In genomic region chr5:90182726-90183125, GRCh38 we compare ENCODE assay signal across 18 cellular contexts.
DNase-seq lines count a peak whose midpoint lies in the region; ATAC-seq and TF ChIP-seq lines count a peak whose summit lies in the region.
"Had no signal": no experiment of that assay in that cellular context is flagged by ENCODE, and none has a peak within 500 bp of the region (broad histone marks: within the 10 kb centered on the region; RNA-seq: fewer than 3 reads in every experiment).

No MANE protein-coding gene starts in this region.

- no peak for TF ChIP-seq CTCF in foreskin keratinocyte (conservative IDR thresholded peaks at IDR 0.05)

- no peak overlapping the region for H2AFZ ChIP-seq in GM23248

- H3K9me3 ChIP-seq in GM23248 (ENCODE audit: low read depth): no peaks in the 10 kb centered on the region
- H3K9me3 ChIP-seq: A549 had no signal

- H3K4me3 ChIP-seq in GM23248: no peak overlapping the region
- H3K4me3 ChIP-seq: A549, GM12878 had no signal

- in situ Hi-C loops in GM23248 (cut with MboI): no loop called here

- H3K4me2 ChIP-seq in GM23248 (ENCODE audit: unreplicated experiment): no peak overlapping the region
- H3K4me2 ChIP-seq: A549 had no signal

- no peaks in the 10 kb centered on the region for H4K20me1 ChIP-seq in GM23248 (ENCODE audit: insufficient read depth)

- no peaks in the 10 kb centered on the region for H3K79me2 ChIP-seq in GM23248 (ENCODE audit: insufficient read depth)

- H3K27me3 ChIP-seq in GM23248 (replicated peaks; ENCODE audit: insufficient read depth) (no peaks in the 10 kb centered on the region), foreskin keratinocyte (no peaks in the 10 kb centered on the region)

- H3K4me1 ChIP-seq in GM23248 (ENCODE audit: insufficient read depth): no peaks in the 10 kb centered on the region
- H3K4me1 ChIP-seq in foreskin keratinocyte: no peaks in the 10 kb centered on the region
- H3K4me1 ChIP-seq: A549 had no signal

- H3K9me2 ChIP-seq in GM23248 (ENCODE audit: insufficient read depth): no peaks in the 10 kb centered on the region

- H3K9ac ChIP-seq in GM23248: no peak overlapping the region

- DNase-seq in GM23248: peak; percentile 12
- DNase-seq in RPMI7951 (ENCODE audit: low read depth): peak; percentile 5
- peak; percentile 12 to 54 for DNase-seq in foreskin keratinocyte
- peak; percentile 3 for DNase-seq in renal cortical epithelial cell (ENCODE audit: low read depth)
- no peak for DNase-seq in GF-D8 (lab: John Stamatoyannopoulos, UW)
- DNase-seq: DMS79, KG1, MV-4-11, NCI-H1105 treated with DMSO at 0.1 percent for 48 hours, NCI-H2029 treated with DMSO at 0.1 percent for 48 hours, NCI-H524 treated with DMSO at 0.1 percent for 48 hours, OCI-M1, RPMI8226 had no signal

- H3F3A ChIP-seq in GM23248 (ENCODE audit: insufficient read depth): no peaks in the 10 kb centered on the region

- 54 to 63% methylated on average over 1 of the region's 1 CpG for WGBS in GM23248 (ENCODE audit: low coverage in 1 of 2, low lambda C conversion rate in 2 of 2, missing lambda C conversion rate in 2 of 2), 2 experiments

- no peaks in the 10 kb centered on the region for H3K36me3 ChIP-seq in GM23248 (ENCODE audit: low read depth)

- ATAC-seq in foreskin keratinocyte: no peak
- ATAC-seq in GM21786 (IDR thresholded peaks at IDR 0.05; ENCODE audit: unreplicated experiment): no peak
- ATAC-seq in HG03196 (IDR thresholded peaks at IDR 0.05; ENCODE audit: unreplicated experiment): no peak
- ATAC-seq: A549, GM12878, HCT116 had no signal

- no peak overlapping the region for H3K27ac ChIP-seq in GM23248
- no peak overlapping the region for H3K27ac ChIP-seq in foreskin keratinocyte
- H3K27ac ChIP-seq: A549 had no signal
